26 cellular contexts compared by ENCODE assay signal in genomic region chr5:62575066-62575465, GRCh38.
"Had no signal": no experiment of that assay in that cellular context is flagged by ENCODE, and none has a peak within 500 bp of the region (broad histone marks: within the 10 kb centered on the region; RNA-seq: fewer than 3 reads in every experiment).

No MANE protein-coding gene starts in this region.

- H3K9me3 Mint-ChIP-seq: activated CD4-positive, alpha-beta T cell treated with anti-CD3 and anti-CD28 coated beads, Interleukin-2, amount 10 ng/mL, durations not matched to agents 7 days and 5 days; activated naive CD4-positive, alpha-beta T cell treated with anti-CD3 and anti-CD28 coated beads, Interleukin-2, amount 10 ng/mL, durations not matched to agents 7 days and 5 days; mesothelial cell of epicardium; nephron progenitor cell; stimulated activated naive B cell treated with anti-CD40 and anti-IgM and Interleukin-4, amounts not matched to agents 10 μg/mL and 1 μg/mL and 100 μg/mL, for 72 hours had no signal

- ATAC-seq: left ventricle myocardium superior, sciatic nerve had no signal

- H3K27me3 ChIP-seq: brain microvascular endothelial cell, esophagus squamous epithelium, gastrocnemius medialis, transverse colon, uterus had no signal

- H3K27ac Mint-ChIP-seq: activated naive CD4-positive, alpha-beta T cell treated with anti-CD3 and anti-CD28 coated beads, Interleukin-2, amount 10 ng/mL, durations not matched to agents 7 days and 5 days; mesothelial cell of epicardium; nephron progenitor cell; stimulated activated naive B cell treated with anti-CD40 and anti-IgM and Interleukin-4, amounts not matched to agents 10 μg/mL and 1 μg/mL and 100 μg/mL, for 72 hours had no signal

- H3K27me3 Mint-ChIP-seq: activated CD4-positive, alpha-beta T cell treated with anti-CD3 and anti-CD28 coated beads, Interleukin-2, amount 10 ng/mL, durations not matched to agents 7 days and 5 days; activated naive CD4-positive, alpha-beta T cell treated with anti-CD3 and anti-CD28 coated beads, Interleukin-2, amount 10 ng/mL, durations not matched to agents 7 days and 5 days; stimulated activated naive B cell treated with anti-CD40 and anti-IgM and Interleukin-4, amounts not matched to agents 10 μg/mL and 1 μg/mL and 100 μg/mL, for 72 hours had no signal

- H3K36me3 Mint-ChIP-seq: mesothelial cell of epicardium had no signal

- H3K4me3 Mint-ChIP-seq: activated CD4-positive, alpha-beta T cell treated with anti-CD3 and anti-CD28 coated beads, Interleukin-2, amount 10 ng/mL, durations not matched to agents 7 days and 5 days; activated naive CD4-positive, alpha-beta T cell treated with anti-CD3 and anti-CD28 coated beads, Interleukin-2, amount 10 ng/mL, durations not matched to agents 7 days and 5 days; mesothelial cell of epicardium; nephron progenitor cell; stimulated activated naive B cell treated with anti-CD40 and anti-IgM and Interleukin-4, amounts not matched to agents 10 μg/mL and 1 μg/mL and 100 μg/mL, for 72 hours had no signal

- H3K36me3 ChIP-seq: brain microvascular endothelial cell, esophagus squamous epithelium, gastrocnemius medialis, transverse colon, uterus had no signal

- H3K4me1 ChIP-seq: esophagus squamous epithelium, uterus had no signal

- H3K27ac ChIP-seq: brain microvascular endothelial cell, esophagus squamous epithelium, gastrocnemius medialis, transverse colon, uterus had no signal

- DNase-seq: activated CD4-positive, alpha-beta T cell treated with anti-CD3 and anti-CD28 coated beads, Interleukin-2, amount 10 ng/mL, durations not matched to agents 7 days and 5 days; activated CD4-positive, CD25-positive, alpha-beta regulatory T cell; activated CD8-positive, alpha-beta memory T cell treated with anti-CD3 and anti-CD28 coated beads for 24 hours; activated CD8-positive, alpha-beta memory T cell treated with anti-CD3 and anti-CD28 coated beads, Interleukin-2, amount 50 U/mL, for 4 hours; activated effector memory CD4-positive, alpha-beta T cell treated with Interleukin-2 at 50 U/mL for 16 hours; activated naive CD4-positive, alpha-beta T cell treated with anti-CD3 and anti-CD28 coated beads, Interleukin-2, amount 10 ng/mL, durations not matched to agents 7 days and 5 days; activated T-cell treated with anti-CD3 and anti-CD28 coated beads, Interleukin-2, amount 50 U/mL, for 48 hours; aorta; brain microvascular endothelial cell; central memory CD4-positive, alpha-beta T cell; effector memory CD4-positive, alpha-beta T cell; esophagus squamous epithelium; gastrocnemius medialis; hippocampal formation; left ventricle myocardium superior; mammary epithelial cell; nephron progenitor cell; occipital lobe; posterior cingulate gyrus; small intestine; stimulated activated CD8-positive, alpha-beta memory T cell treated with anti-CD3 and anti-CD28 coated beads, Interleukin-4, amount 100 ng/mL, for 48 hours; stimulated activated naive B cell treated with anti-CD40 and anti-IgM and Interleukin-4, amounts not matched to agents 10 μg/mL and 1 μg/mL and 100 μg/mL, for 72 hours; transverse colon; uterus had no signal

- H3K9me3 ChIP-seq: esophagus squamous epithelium, gastrocnemius medialis, transverse colon, uterus had no signal

- H3K4me3 ChIP-seq: esophagus squamous epithelium, gastrocnemius medialis, transverse colon, uterus had no signal
